ENCODE assay signal across 8 cellular contexts in the genomic region with DNA sequence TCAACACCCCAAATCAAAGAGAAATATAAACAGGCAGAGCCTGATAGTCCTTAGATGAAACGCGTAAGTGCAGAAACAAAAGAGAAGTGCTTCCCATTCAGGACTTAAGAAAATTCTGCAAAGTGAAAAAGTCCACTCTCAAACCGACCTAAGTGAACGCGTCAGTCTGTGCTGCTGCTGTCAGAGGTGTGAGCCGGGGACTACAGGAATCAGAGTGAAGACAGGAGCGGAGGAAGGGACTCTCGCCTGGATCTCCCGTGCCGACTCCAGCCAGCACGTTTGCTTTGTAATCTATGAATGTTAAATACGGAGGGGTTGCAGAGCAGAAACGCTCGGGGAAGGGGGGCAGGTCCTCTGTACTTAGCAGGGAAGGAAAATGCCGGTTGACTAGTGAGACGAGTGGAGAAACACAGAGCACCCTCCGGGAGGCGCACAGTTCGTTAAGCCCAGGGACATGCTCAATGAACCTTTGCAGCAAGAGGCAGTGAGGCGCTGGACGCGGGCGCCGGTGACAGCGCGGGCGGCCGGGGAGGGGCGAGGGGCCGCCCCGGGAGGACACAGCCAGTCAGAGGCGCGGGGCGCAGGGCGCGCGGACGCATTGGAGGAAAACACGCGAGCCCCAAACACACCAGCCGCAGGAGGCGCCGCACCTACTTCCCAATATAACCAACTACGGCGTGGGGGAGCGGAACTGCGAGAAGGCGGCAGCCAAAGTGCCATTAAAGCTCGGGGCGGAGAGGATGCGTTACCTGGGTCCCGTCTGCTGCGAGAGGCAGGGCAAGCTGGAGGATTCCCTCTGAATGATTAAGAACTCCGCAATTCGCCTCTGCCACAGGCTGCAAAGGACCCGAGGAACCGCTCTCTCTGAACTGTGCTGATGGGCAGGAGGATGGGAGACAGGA. TPM values are rescaled to one million over a fixed set of nuclear protein-coding genes. Genes with fewer than 3 reads are reported as not detected.
A peak's percentile ranks its signal among the peaks of the same experiment; 100 is the strongest.
DNase-seq lines count a peak whose midpoint lies in the region; ATAC-seq and FAIRE-seq lines count a peak whose summit lies in the region.

A gene (plus strand): TSS at position 626 of the 902 bp plus-strand sequence.

- H3K14ac ChIP-seq in neuronal stem cell (ENCODE audit: low read length): no peak within 1 kb of the TSS

- H4K8ac ChIP-seq in neuronal stem cell (ENCODE audit: low read depth, low read length): no peak within 1 kb of the TSS

- no peaks in the 10 kb centered on the region for H3K36me3 ChIP-seq in neuronal stem cell (replicated peaks in 1 of 2; ENCODE audit: control insufficient read depth in 2 of 2, insufficient read depth in 2 of 2, low read length in 2 of 2)

- H2BK12ac ChIP-seq in neuronal stem cell (ENCODE audit: low read length): no peak within 1 kb of the TSS

- FAIRE-seq in GM19239 (lab: Jason Lieb, UNC): no peak

- H2AFZ ChIP-seq in neuronal stem cell (ENCODE audit: low read length): peak within 1 kb of the TSS; percentile 63

- no peaks in the 10 kb centered on the region for H3K9me3 ChIP-seq in neuronal stem cell (replicated peaks in 1 of 2; ENCODE audit: control insufficient read depth in 2 of 2, insufficient read depth in 1 of 2, low read depth in 1 of 2, low read length in 2 of 2)

- H3K4me2 ChIP-seq in neuronal stem cell (ENCODE audit: insufficient read depth, low read length, poor library complexity, severe bottlenecking): peak within 1 kb of the TSS; percentile 75

- H3K27me3 ChIP-seq in neuronal stem cell (ENCODE audit: control insufficient read depth in 3 of 3, insufficient read depth in 3 of 3, low read depth in 1 of 3, low read length in 3 of 3): peaks cover 0 to 47% (median 0%) of the 10 kb centered on the region in 3 experiments

- H2BK15ac ChIP-seq in neuronal stem cell (ENCODE audit: low read length): no peak within 1 kb of the TSS

- no peaks in the 10 kb centered on the region for H3K4me1 ChIP-seq in neuronal stem cell (ENCODE audit: control insufficient read depth in 2 of 2, insufficient read depth in 1 of 2, low read depth in 1 of 2, low read length in 2 of 2)

- H4K91ac ChIP-seq in neuronal stem cell (ENCODE audit: low read depth, low read length, poor library complexity): no peak within 1 kb of the TSS

- H3K4me3 ChIP-seq in neuronal stem cell (ENCODE audit: low read length in 2 of 2): peak within 1 kb of the TSS; percentile 28 to 84

- peak within 1 kb of the TSS; percentile 36 for H3K18ac ChIP-seq in neuronal stem cell (ENCODE audit: low read length)

- no peak within 1 kb of the TSS for H2BK5ac ChIP-seq in neuronal stem cell (ENCODE audit: low read length)

- no peak within 1 kb of the TSS for H3K27ac ChIP-seq in neuronal stem cell (replicated peaks; ENCODE audit: low read length)

- H2BK120ac ChIP-seq in neuronal stem cell (ENCODE audit: low read depth, low read length): no peak within 1 kb of the TSS

- H3K23ac ChIP-seq in neuronal stem cell (ENCODE audit: low read depth, low read length, poor library complexity): peak within 1 kb of the TSS; percentile 20

- no peak within 1 kb of the TSS for H2AK5ac ChIP-seq in neuronal stem cell (ENCODE audit: low read depth, low read length)

- WGBS in neuronal stem cell (ENCODE audit: extremely low coverage in 2 of 2, insufficient read length in 2 of 2, insufficient replicate concordance in 1 of 2), 2 donors: no CpG with 5 or more reads among the region's 57 CpGs

- in situ Hi-C loops in ACHN (cut with HindIII; ENCODE audit: low pct_ligation_motif_present, low pct_unique_long_range_greater_than_20kb, low sequenced_read_pairs): no loop called here

- DNase-seq in ACHN: peak; percentile 31
- peak; percentile 72 for DNase-seq in NCI-H2081 treated with DMSO at 0.1 percent for 48 hours (lab: John Stamatoyannopoulos, UW)
- DNase-seq in activated CD8-positive, alpha-beta memory T cell treated with anti-CD3 and anti-CD28 coated beads, Interleukin-2, amount 50 U/mL, for 48 hours: peak; percentile 50
- peak; percentile 10 for DNase-seq in globus pallidus (ENCODE audit: low spot score)
- peak; percentile 70 for DNase-seq in neuronal stem cell (ENCODE audit: low spot score)
- DNase-seq in GM19239 (ENCODE audit: insufficient read length, low spot score): no peak

- H3K9ac ChIP-seq in neuronal stem cell (ENCODE audit: low read depth, low read length, poor library complexity): peak within 1 kb of the TSS; percentile 61

- H3K4ac ChIP-seq in neuronal stem cell (ENCODE audit: low read length): no peak within 1 kb of the TSS

- no peaks in the 10 kb centered on the region for H3K79me1 ChIP-seq in neuronal stem cell (ENCODE audit: low read depth, low read length)

- ATAC-seq in GM19324 (IDR thresholded peaks at IDR 0.05; ENCODE audit: low FRiP score, unreplicated experiment) (peak; percentile 47), GM19397 (IDR thresholded peaks at IDR 0.05; ENCODE audit: unreplicated experiment) (no peak)

RNA-seq across cellular contexts. Expression of the gene that starts here (rescaled TPM):
- 0.07 TPM for polyA plus RNA-seq in neuronal stem cell (2013, experiment 1 of 2)
- polyA plus RNA-seq in neuronal stem cell (2013, experiment 2 of 2): 0.06 TPM
